In the genomic region with DNA sequence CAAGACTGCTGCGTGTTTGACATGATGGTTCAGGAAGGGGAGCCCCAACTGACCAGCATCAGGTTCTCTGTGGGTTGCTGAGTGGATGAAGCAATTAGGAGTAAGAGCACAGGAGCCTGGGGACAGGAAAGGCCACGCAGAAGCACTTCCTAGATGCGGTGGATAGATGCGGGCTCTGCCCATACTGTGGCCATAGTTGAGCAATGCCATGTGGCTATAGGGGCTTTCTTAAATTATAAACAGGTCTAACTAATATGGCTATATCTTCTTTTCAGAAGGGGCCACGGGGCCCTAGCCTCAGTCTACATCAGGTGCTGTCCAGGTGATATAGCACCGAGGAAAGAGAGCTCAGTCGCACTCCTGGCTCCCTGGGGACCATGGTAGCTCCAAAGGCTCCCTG, we compare ENCODE assay signal across 17 cellular contexts.
DNase-seq lines count a peak whose midpoint lies in the region; ATAC-seq, FAIRE-seq and TF ChIP-seq lines count a peak whose summit lies in the region.
"Had no signal": no experiment of that assay in that cellular context is flagged by ENCODE, and none has a peak within 500 bp of the region (broad histone marks: within the 10 kb centered on the region; RNA-seq: fewer than 3 reads in every experiment).

No MANE protein-coding gene starts in this region.

- no TSS peak for BruUV-seq in K562 (replicated peaks; lab: Mats Ljungman, UMichigan)

- no peak overlapping the region for H3K4me3 Mint-ChIP-seq in T-helper 2 cell treated with Interferon-gamma antibody and Interleukin-4, amounts not matched to agents 5 μg/mL and 100 μg/mL, for 36 hours
- H3K4me3 Mint-ChIP-seq: B cell; CD8-positive, alpha-beta T cell; GM23338 had no signal

- no peak for TF ChIP-seq EP300 in K562 (IDR thresholded peaks at IDR 0.05; ENCODE audit: low read length)

- H3K27me3 ChIP-seq in K562 (ENCODE audit: control insufficient read depth in 2 of 2, insufficient read depth in 2 of 2, low read length in 2 of 2) (peaks cover 0 to 3% of the 10 kb centered on the region in 2 experiments; a peak in 1 of 5 replicates), dorsolateral prefrontal cortex (no peaks in the 10 kb centered on the region), trophoblast cell (ENCODE audit: insufficient read depth, low read length) (no peaks in the 10 kb centered on the region)
- H3K27me3 ChIP-seq: BLaER1 treated with 17β-estradiol and CSF1 and Interleukin-3, amounts not matched to agents 10 nM and 100 nM had no signal

- intact Hi-C loops in K562 (cut with micrococcal nuclease) (no loop called here), dorsolateral prefrontal cortex (cut with DNase I) (loop anchor here (2.0 to 10.0 kb wide), 6 partner anchors 126 to 299 kb away; no protein-coding TSS in a partner anchor)

- H3K27me3 Mint-ChIP-seq in T-helper 2 cell treated with Interferon-gamma antibody and Interleukin-4, amounts not matched to agents 5 μg/mL and 100 μg/mL, for 36 hours (ENCODE audit: low read depth), result peaks cover 16% of the 10 kb centered on the region

- H3K36me3 Mint-ChIP-seq in T-helper 2 cell treated with Interferon-gamma antibody and Interleukin-4, amounts not matched to agents 5 μg/mL and 100 μg/mL, for 36 hours (ENCODE audit: low read depth), result no peaks in the 10 kb centered on the region
- H3K36me3 Mint-ChIP-seq: CD8-positive, alpha-beta T cell had no signal

- H3K14ac ChIP-seq in trophoblast cell (ENCODE audit: low read length), result no peak overlapping the region

- no peak overlapping the region for H3K4ac ChIP-seq in trophoblast cell (ENCODE audit: low read depth, low read length)

- no peak overlapping the region for H2BK120ac ChIP-seq in trophoblast cell (ENCODE audit: insufficient read depth, low read length, poor library complexity)

- no peak for FAIRE-seq in K562 (lab: Jason Lieb, UNC)
- FAIRE-seq: GM19239, H54 had no signal

- H3K9ac ChIP-seq in K562 (ENCODE audit: insufficient read depth in 1 of 2, low read depth in 2 of 2, low read length in 2 of 2) (no peak overlapping the region), trophoblast cell (ENCODE audit: low read length) (no peak overlapping the region)
- H3K9ac ChIP-seq: BLaER1 treated with 17β-estradiol and CSF1 and Interleukin-3, amounts not matched to agents 10 nM and 100 nM had no signal

- no peak overlapping the region for H3K18ac ChIP-seq in trophoblast cell (ENCODE audit: low read length)

- H3K4me3 ChIP-seq in K562 (no peak overlapping the region), dorsolateral prefrontal cortex (no peak overlapping the region), trophoblast cell (ENCODE audit: low read depth, low read length) (no peak overlapping the region)
- H3K4me3 ChIP-seq: BLaER1 treated with 17β-estradiol and CSF1 and Interleukin-3, amounts not matched to agents 10 nM and 100 nM; GM23338 had no signal

- H3K27ac Mint-ChIP-seq in T-helper 2 cell treated with Interferon-gamma antibody and Interleukin-4, amounts not matched to agents 5 μg/mL and 100 μg/mL, for 36 hours, result no peak overlapping the region
- H3K27ac Mint-ChIP-seq: B cell; CD8-positive, alpha-beta T cell; GM23338 had no signal

- H3K9me3 Mint-ChIP-seq in T-helper 2 cell treated with Interferon-gamma antibody and Interleukin-4, amounts not matched to agents 5 μg/mL and 100 μg/mL, for 36 hours, result no peaks in the 10 kb centered on the region
- H3K9me3 Mint-ChIP-seq: CD8-positive, alpha-beta T cell; GM23338 had no signal

- POLR2A ChIA-PET in K562 (lab: Yijun Ruan, JAX), result no interaction called here

- H4K12ac ChIP-seq in trophoblast cell (ENCODE audit: low read depth, low read length), result no peak overlapping the region

- CTCF ChIA-PET in K562 (lab: Yijun Ruan, JAX; ENCODE audit: low intra/inter-chr PET ratio), result no interaction called here

- 2% methylated on average over 7 of the region's 7 CpGs for WGBS in K562 (ENCODE audit: insufficient coverage, low coverage, missing lambda C conversion rate)
- no CpG with 5 or more reads among the region's 7 CpGs for WGBS in trophoblast cell (ENCODE audit: extremely low coverage, insufficient coverage, insufficient read length)

- H2BK5ac ChIP-seq in trophoblast cell (ENCODE audit: low read depth, low read length, poor library complexity), result no peak overlapping the region

- peaks cover 24% of the 10 kb centered on the region for H3K79me1 ChIP-seq in trophoblast cell (ENCODE audit: low read length)

- no peak for TF ChIP-seq RAD21 in K562 (CRISPR knock-in tag; conservative IDR thresholded peaks at IDR 0.05 in 1 of 2, IDR thresholded peaks at IDR 0.05 in 1 of 2)

- H3K4me2 ChIP-seq in K562 (ENCODE audit: insufficient read depth, low read length), result no peak overlapping the region
- H3K4me2 ChIP-seq in trophoblast cell (ENCODE audit: low read length), result no peak overlapping the region

- no peak for ATAC-seq in K562
- ATAC-seq: CD8-positive, alpha-beta T cell had no signal

- peaks cover 4% of the 10 kb centered on the region for H3K4me1 Mint-ChIP-seq in T-helper 2 cell treated with Interferon-gamma antibody and Interleukin-4, amounts not matched to agents 5 μg/mL and 100 μg/mL, for 36 hours (ENCODE audit: low read depth)
- H3K4me1 Mint-ChIP-seq: B cell had no signal

- H3K9me3 ChIP-seq in K562 (replicated peaks; ENCODE audit: control insufficient read depth, insufficient read depth, low read depth, low read length) (no peaks in the 10 kb centered on the region), trophoblast cell (ENCODE audit: insufficient read depth, low read depth, low read length) (no peaks in the 10 kb centered on the region)
- H3K9me3 ChIP-seq: BLaER1 treated with 17β-estradiol and CSF1 and Interleukin-3, amounts not matched to agents 10 nM and 100 nM had no signal

- H2AK5ac ChIP-seq in trophoblast cell (ENCODE audit: low read length), result no peak overlapping the region

- H4K91ac ChIP-seq in trophoblast cell (ENCODE audit: low read depth, low read length), result peak overlapping the region; percentile 28

- H3K27ac ChIP-seq in K562 (ENCODE audit: extremely low read depth, low read depth, low read length) (no peak overlapping the region), dorsolateral prefrontal cortex (peak overlapping the region in 41 of 59 donors; percentile 7 to 79 (median 58)), trophoblast cell (ENCODE audit: low read depth, low read length) (no peak overlapping the region)
- H3K27ac ChIP-seq: BLaER1 treated with 17β-estradiol and CSF1 and Interleukin-3, amounts not matched to agents 10 nM and 100 nM had no signal

- in situ Hi-C loops in K562 (cut with MboI), result no loop called here

- H3K4me1 ChIP-seq in K562 (replicated peaks in 1 of 2; ENCODE audit: control insufficient read depth in 2 of 2, insufficient read depth in 2 of 2, low read length in 2 of 2) (no peaks in the 10 kb centered on the region; a peak in 1 of 5 replicates), trophoblast cell (ENCODE audit: control insufficient read depth in 1 of 2, insufficient read depth in 2 of 2, low read length in 2 of 2) (peaks cover 17 to 36% of the 10 kb centered on the region in 2 experiments)

- no peak overlapping the region for H3K23ac ChIP-seq in trophoblast cell (ENCODE audit: low read length)

- no peaks in the 10 kb centered on the region for H3K9me1 ChIP-seq in K562 (ENCODE audit: control insufficient read depth, insufficient read depth, low read length)

- H3K36me3 ChIP-seq in K562 (ENCODE audit: control insufficient read depth, insufficient read depth, low read length), result no peaks in the 10 kb centered on the region
- no peaks in the 10 kb centered on the region for H3K36me3 ChIP-seq in trophoblast cell (ENCODE audit: control insufficient read depth in 1 of 2, insufficient read depth in 2 of 2, low read length in 2 of 2)
- H3K36me3 ChIP-seq: BLaER1 treated with 17β-estradiol and CSF1 and Interleukin-3, amounts not matched to agents 10 nM and 100 nM had no signal

- TF ChIP-seq POLR2A in K562 (conservative IDR thresholded peaks at IDR 0.05), result no peak

- no peak overlapping the region for H4K8ac ChIP-seq in trophoblast cell (ENCODE audit: low read depth, low read length)

- H2BK12ac ChIP-seq in trophoblast cell (ENCODE audit: low read length), result no peak overlapping the region

- DNase-seq in MV-4-11 (lab: John Stamatoyannopoulos, UW) (peak; percentile 70), K562 (ENCODE audit: extremely low read depth in 1 of 4, low spot score in 3 of 4) (no peak), dorsolateral prefrontal cortex (no peak), trophoblast cell (peak in 1 of 2 donors; percentile 32), foreskin melanocyte (no peak), inferior parietal cortex (ENCODE audit: extremely low spot score) (no peak)
- DNase-seq in T-helper 2 cell treated with Interferon-gamma antibody and Interleukin-4, amounts not matched to agents 5 μg/mL and 100 μg/mL, for 36 hours (ENCODE audit: low spot score), result no peak
- no peak for DNase-seq in activated CD4-positive, alpha-beta T cell treated with anti-CD3 and anti-CD28 coated beads, Interleukin-2, amount 50 U/mL, for 48 hours
- DNase-seq: Calu3; CD8-positive, alpha-beta T cell; GF-D8; HCEC 1CT had no signal

- no peaks in the 10 kb centered on the region for H3K79me2 ChIP-seq in K562 (ENCODE audit: control insufficient read depth, insufficient read depth, low read length)
- no peaks in the 10 kb centered on the region for H3K79me2 ChIP-seq in trophoblast cell (ENCODE audit: control insufficient read depth, insufficient read depth, low read length, poor library complexity)

- TF ChIP-seq CTCF in K562 (IDR thresholded peaks at IDR 0.05 in 2 of 3, conservative IDR thresholded peaks at IDR 0.05 in 1 of 3; ENCODE audit: insufficient read depth in 2 of 3, low read depth in 1 of 3, low read length in 3 of 3) (no peak), dorsolateral prefrontal cortex (IDR thresholded peaks at IDR 0.05 in 54 of 56, conservative IDR thresholded peaks at IDR 0.05 in 2 of 56; ENCODE audit: low read depth in 1 of 56, partially characterized antibody in 56 of 56) (no peak)

- no peaks in the 10 kb centered on the region for H4K20me1 ChIP-seq in K562 (replicated peaks; ENCODE audit: control insufficient read depth, insufficient read depth, low read length)
- H4K20me1 ChIP-seq: BLaER1 treated with 17β-estradiol and CSF1 and Interleukin-3, amounts not matched to agents 10 nM and 100 nM had no signal

- H2AFZ ChIP-seq in K562 (ENCODE audit: low read depth, low read length) (no peak overlapping the region), trophoblast cell (ENCODE audit: insufficient read depth, low read length, poor library complexity) (no peak overlapping the region)

TF ChIP-seq in K562, 482 proteins besides CTCF, POLR2A, EP300 and RAD21 (continues in another document):
- TF ChIP-seq ZNF584 (CRISPR knock-in tag; IDR thresholded peaks at IDR 0.05; ENCODE audit: low read depth), result peak; percentile 69; the same call in 1 of the 2 replicates
- TF ChIP-seq, protein P1, sequence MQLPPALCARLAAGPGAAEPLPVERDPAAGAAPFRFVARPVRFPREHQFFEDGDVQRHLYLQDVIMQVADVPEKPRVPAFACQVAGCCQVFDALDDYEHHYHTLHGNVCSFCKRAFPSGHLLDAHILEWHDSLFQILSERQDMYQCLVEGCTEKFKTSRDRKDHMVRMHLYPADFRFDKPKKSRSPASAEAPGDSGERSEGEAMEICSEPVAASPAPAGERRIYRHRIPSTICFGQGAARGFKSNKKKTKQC (CRISPR knock-in tag; IDR thresholded peaks at IDR 0.05), result no peak
- no peak for TF ChIP-seq ZNF165 (CRISPR knock-in tag; IDR thresholded peaks at IDR 0.05; ENCODE audit: borderline replicate concordance)
- TF ChIP-seq HEY1 (CRISPR knock-in tag; IDR thresholded peaks at IDR 0.05; ENCODE audit: borderline replicate concordance), result no peak

Comparison
In these comparisons a context has a peak if more than half of its experiments do, and no peak if none do; other contexts are left out.
1. H3K27ac ChIP-seq: peak in dorsolateral prefrontal cortex (41 of 59); none in K562 (single experiment) and trophoblast cell (single experiment).